ENCODE assay signal across 15 cellular contexts in genomic region chr2:45710468-45710867, GRCh38. TPM values are rescaled to one million over a fixed set of nuclear protein-coding genes. Genes with fewer than 3 reads are reported as not detected.
A peak's percentile ranks its signal among the peaks of the same experiment; 100 is the strongest.
DNase-seq lines count a peak whose midpoint lies in the region; ATAC-seq and TF ChIP-seq lines count a peak whose summit lies in the region.
"Had no signal": no experiment of that assay in that cellular context is flagged by ENCODE, and none has a peak within 500 bp of the region (broad histone marks: within the 10 kb centered on the region; RNA-seq: fewer than 3 reads in every experiment).

No MANE protein-coding gene starts in this region.

- peaks cover 19% of the 10 kb centered on the region for H3K36me3 ChIP-seq in BE2C

- peak; percentile 37; the same call in 1 of the 3 replicates for ATAC-seq in SK-N-SH treated with all-trans-retinoic acid at 6 μM for 48 hours
- ATAC-seq in HG03354 (IDR thresholded peaks at IDR 0.05; ENCODE audit: poor library complexity, severe bottlenecking, unreplicated experiment): no peak
- ATAC-seq: CD8-positive, alpha-beta T cell; GM12878; HCT116 had no signal

- H3K4me1 ChIP-seq in BE2C: peaks cover 2% of the 10 kb centered on the region; the same call in 1 of the 2 replicates

- intact Hi-C loops in posterior vena cava (cut with DNase I): no loop called here

- no peak for TF ChIP-seq CTCF in BE2C (IDR thresholded peaks at IDR 0.05; ENCODE audit: low read depth, low read length)

- H3K9me3 ChIP-seq in BE2C: no peaks in the 10 kb centered on the region

- POLR2A ChIA-PET in HEK293T (lab: Yijun Ruan, JAX): no interaction called here

- H3K27me3 ChIP-seq in BE2C: no peaks in the 10 kb centered on the region

- CTCF ChIA-PET in HEK293T (lab: Yijun Ruan, JAX): no interaction called here

- H3K4me3 ChIP-seq in BE2C (ENCODE audit: low read depth, low read length): no peak overlapping the region
- H3K4me3 ChIP-seq: GM12878 had no signal

- peak; percentile 52 for DNase-seq in BE2C
- no peak for DNase-seq in HEK293T (ENCODE audit: extremely low spot score)
- DNase-seq in posterior vena cava (ENCODE audit: low spot score): peak; percentile 15
- no peak for DNase-seq in stimulated activated CD8-positive, alpha-beta memory T cell treated with anti-CD3 and anti-CD28 coated beads, Interleukin-4, amount 100 ng/mL, for 48 hours
- no peak for DNase-seq in stimulated activated CD4-positive, alpha-beta T cell treated with anti-CD3 and anti-CD28 coated beads, Interleukin-4, amount 100 ng/mL, for 4 hours
- DNase-seq in superior temporal gyrus (ENCODE audit: extremely low spot score): no peak
- DNase-seq: Calu3; CD8-positive, alpha-beta T cell; DMS79 treated with DMSO at 0.1 percent for 48 hours; GOT3; H7 had no signal

TF ChIP-seq in HEK293T, 16 proteins besides CTCF, POLR2A, EP300 and RAD21:
- peak; percentile 52 for TF ChIP-seq PKNOX1 (IDR thresholded peaks at IDR 0.05)
- no peak for TF ChIP-seq FOXA1 (IDR thresholded peaks at IDR 0.05)

TF ChIP-seq in SK-N-SH treated with all-trans-retinoic acid at 6 μM for 48 hours, 23 proteins besides CTCF, POLR2A, EP300 and RAD21:
- no peak for TF ChIP-seq CREB5 (CRISPR knock-in tag; IDR thresholded peaks at IDR 0.05; ENCODE audit: low read depth)
- no peak for TF ChIP-seq TSHZ2 (CRISPR knock-in tag; IDR thresholded peaks at IDR 0.05)
- TF ChIP-seq ARNTL (CRISPR knock-in tag; IDR thresholded peaks at IDR 0.05; ENCODE audit: borderline replicate concordance, low read depth): no peak
- no peak for TF ChIP-seq ZNF70 (CRISPR knock-in tag; IDR thresholded peaks at IDR 0.05)
- no peak for TF ChIP-seq OSR1 (CRISPR knock-in tag; IDR thresholded peaks at IDR 0.05)
- TF ChIP-seq SNAI2 (CRISPR knock-in tag; IDR thresholded peaks at IDR 0.05): no peak
TF ChIP-seq in SK-N-SH treated with all-trans-retinoic acid at 6 μM for 48 hours: peak in this region for 0.

RNA-seq across cellular contexts. Expression of gene PRKCE, which starts 59.0 kb away (rescaled TPM):
- 34.0 TPM for polyA plus RNA-seq in BE2C (2012; ENCODE audit: insufficient read depth, insufficient read length, low read depth)
- 10 to 100 TPM; 21.7 to 26.9 TPM for total RNA-seq in posterior vena cava

Comparison
In these comparisons a context has a peak if more than half of its experiments do, and no peak if none do; other contexts are left out.
1. DNase-seq: peak in BE2C (single experiment) and posterior vena cava (single experiment); none in HEK293T (single experiment), stimulated activated CD8-positive, alpha-beta memory T cell treated with anti-CD3 and anti-CD28 coated beads, Interleukin-4, amount 100 ng/mL, for 48 hours (single experiment), stimulated activated CD4-positive, alpha-beta T cell treated with anti-CD3 and anti-CD28 coated beads, Interleukin-4, amount 100 ng/mL, for 4 hours (0 of 2) and superior temporal gyrus (single experiment).